In the genomic region with DNA sequence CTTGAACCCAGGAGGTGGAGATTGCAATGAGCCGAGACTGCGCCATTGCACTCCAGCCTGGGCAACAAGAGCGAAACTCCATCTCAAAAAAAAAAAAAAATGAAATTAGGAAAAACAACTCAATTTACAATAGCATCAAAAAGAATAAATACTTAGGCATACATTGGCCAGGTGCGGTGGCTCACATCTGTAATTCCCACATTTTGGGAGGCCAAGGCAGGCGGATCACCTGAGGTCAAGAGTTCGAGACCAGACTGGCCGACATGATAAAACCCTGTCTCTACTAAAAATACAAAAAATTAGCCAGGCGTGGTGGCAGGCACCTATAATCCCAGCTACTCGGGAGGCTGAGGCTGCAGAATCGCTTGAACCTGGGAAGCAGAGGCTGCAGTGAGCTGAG, we compare ENCODE assay signal across 1 cellular context.
A peak's percentile ranks its signal among the peaks of the same experiment; 100 is the strongest.
TF ChIP-seq lines count a peak whose summit lies in the region.

No MANE protein-coding gene starts in this region.

TF ChIP-seq in HEK293, 187 proteins besides CTCF, POLR2A, EP300 and RAD21:
- TF ChIP-seq ZNF121 (tag by site-specific recombination; IDR thresholded peaks at IDR 0.05), result 0 out of 2 replicates have a peak, but pooled peaks have one; percentile 23
